In the genomic region with DNA sequence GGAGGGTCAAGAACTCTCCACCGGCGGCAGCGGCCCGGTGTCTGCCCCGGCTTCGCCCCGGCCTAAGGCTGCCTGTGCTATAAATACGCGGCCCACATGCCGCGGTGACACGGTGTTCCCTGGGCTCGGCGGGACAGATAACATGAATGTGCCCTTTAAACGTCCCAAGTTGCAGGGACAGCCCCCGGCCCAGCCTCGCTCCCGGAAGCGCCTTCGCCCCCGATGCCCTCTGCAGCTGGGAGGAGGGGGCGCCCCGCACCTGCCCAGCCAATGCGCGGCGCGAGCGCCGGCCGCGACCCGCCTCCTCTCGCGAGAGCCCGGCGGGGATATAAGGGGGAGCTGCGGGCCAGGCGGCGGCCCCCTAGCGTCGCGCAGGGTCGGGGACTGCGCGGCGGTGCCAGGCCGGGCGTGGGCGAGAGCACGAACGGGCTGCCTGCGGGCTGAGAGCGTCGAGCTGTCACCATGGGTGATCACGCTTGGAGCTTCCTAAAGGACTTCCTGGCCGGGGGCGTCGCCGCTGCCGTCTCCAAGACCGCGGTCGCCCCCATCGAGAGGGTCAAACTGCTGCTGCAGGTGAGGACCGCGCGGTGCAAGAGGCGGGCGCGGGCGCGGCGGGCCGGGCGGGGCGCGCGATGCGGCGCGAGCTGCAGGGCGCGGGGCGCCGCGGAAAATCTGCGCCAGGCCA, we compare ENCODE assay signal across 1 cellular context.
TF ChIP-seq lines count a peak whose summit lies in the region.

A gene (plus strand): TSS at position 356 of the 685 bp plus-strand sequence. CDS start 107 bp downstream, at position 463.

TF ChIP-seq in H1, 55 proteins besides CTCF, POLR2A, EP300 and RAD21 (continued from another document):
- TF ChIP-seq, protein P1, sequence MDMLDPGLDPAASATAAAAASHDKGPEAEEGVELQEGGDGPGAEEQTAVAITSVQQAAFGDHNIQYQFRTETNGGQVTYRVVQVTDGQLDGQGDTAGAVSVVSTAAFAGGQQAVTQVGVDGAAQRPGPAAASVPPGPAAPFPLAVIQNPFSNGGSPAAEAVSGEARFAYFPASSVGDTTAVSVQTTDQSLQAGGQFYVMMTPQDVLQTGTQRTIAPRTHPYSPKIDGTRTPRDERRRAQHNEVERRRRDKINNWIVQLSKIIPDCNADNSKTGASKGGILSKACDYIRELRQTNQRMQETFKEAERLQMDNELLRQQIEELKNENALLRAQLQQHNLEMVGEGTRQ (IDR thresholded peaks at IDR 0.05; ENCODE audit: low read length) = no peak
- TF ChIP-seq EGR1 (IDR thresholded peaks at IDR 0.05; ENCODE audit: borderline replicate concordance, low read depth, low read length) (peak; percentile 92), TAF7 (optimal IDR thresholded peaks at IDR 0.05; ENCODE audit: borderline replicate concordance, low read depth, low read length) (peak; percentile 76), GTF2F1 (IDR thresholded peaks at IDR 0.05; ENCODE audit: borderline replicate concordance, low read depth, low read length) (peak; percentile 44; the same call in 1 of the 2 replicates), POU5F1 (IDR thresholded peaks at IDR 0.05; ENCODE audit: low read depth, low read length) (no peak), SIN3A (conservative IDR thresholded peaks at IDR 0.05 in 1 of 2, IDR thresholded peaks at IDR 0.05 in 1 of 2; ENCODE audit: low read depth in 1 of 2, low read length in 2 of 2) (peak; percentile 34 to 48; a peak in 1 of 4 replicates), PHF8 (conservative IDR thresholded peaks at IDR 0.05; ENCODE audit: low read depth, low read length) (peak; percentile 95), HDAC6 (IDR thresholded peaks at IDR 0.05; ENCODE audit: low read depth, low read length) (no peak), JUN (IDR thresholded peaks at IDR 0.05; ENCODE audit: low read depth, low read length) (no peak), SIRT6 (IDR thresholded peaks at IDR 0.05; ENCODE audit: low read length) (no peak), POLR2AphosphoS5 (IDR thresholded peaks at IDR 0.05; ENCODE audit: low read depth, low read length) (peak; percentile 95), RNF2 (IDR thresholded peaks at IDR 0.05; ENCODE audit: borderline replicate concordance, low read depth, low read length, missing control alignments, poor library complexity, severe bottlenecking) (no peak), KDM4A (IDR thresholded peaks at IDR 0.05; ENCODE audit: low read depth, low read length, severe bottlenecking) (peak; percentile 98), FOSL1 (IDR thresholded peaks at IDR 0.05; ENCODE audit: insufficient read depth, low read depth, low read length) (no peak), NANOG (IDR thresholded peaks at IDR 0.05; ENCODE audit: insufficient read depth, low read depth, low read length, poor library complexity, severe bottlenecking) (no peak), YY1 (IDR thresholded peaks at IDR 0.05; ENCODE audit: low read depth, low read length) (no peak), TEAD4 (IDR thresholded peaks at IDR 0.05; ENCODE audit: low read depth, low read length) (no peak), GABPA (IDR thresholded peaks at IDR 0.05; ENCODE audit: borderline replicate concordance, insufficient read depth, low read length) (no peak), SIX5 (IDR thresholded peaks at IDR 0.05; ENCODE audit: low read depth, low read length) (no peak), EZH2 (IDR thresholded peaks at IDR 0.05; ENCODE audit: low read depth, low read length, severe bottlenecking) (no peak), NRF1 (IDR thresholded peaks at IDR 0.05; ENCODE audit: low read depth, low read length) (no peak), CREB1 (IDR thresholded peaks at IDR 0.05) (0 out of 2 replicates have a peak, but pooled peaks have one; percentile 15), SP2 (IDR thresholded peaks at IDR 0.05; ENCODE audit: low read length) (no peak), SAP30 (IDR thresholded peaks at IDR 0.05; ENCODE audit: insufficient read depth, insufficient replicate concordance, low read length) (no peak), RXRA (IDR thresholded peaks at IDR 0.05; ENCODE audit: insufficient read depth, low read depth, low read length) (no peak), SUZ12 (IDR thresholded peaks at IDR 0.05; ENCODE audit: low read length) (peak; percentile 39; the same call in 1 of the 2 replicates), TCF12 (IDR thresholded peaks at IDR 0.05; ENCODE audit: low read depth, low read length) (0 out of 2 replicates have a peak, but pooled peaks have one; percentile 51), BACH1 (IDR thresholded peaks at IDR 0.05; ENCODE audit: low read length) (peak; percentile 34; the same call in 1 of the 2 replicates), CEBPB (IDR thresholded peaks at IDR 0.05; ENCODE audit: low read depth, low read length) (no peak), RBBP5 (IDR thresholded peaks at IDR 0.05; ENCODE audit: borderline replicate concordance, low read depth, low read length) (no peak; the same call in none of the 2 replicates), JUND (IDR thresholded peaks at IDR 0.05; ENCODE audit: low read length) (no peak), TBP (IDR thresholded peaks at IDR 0.05; ENCODE audit: low read depth, low read length) (peak; percentile 96), SP1 (IDR thresholded peaks at IDR 0.05; ENCODE audit: low read depth, low read length) (0 out of 2 replicates have a peak, but pooled peaks have one; percentile 25), TAF1 (IDR thresholded peaks at IDR 0.05; ENCODE audit: low read depth, low read length) (peak; percentile 88), RFX5 (IDR thresholded peaks at IDR 0.05; ENCODE audit: borderline replicate concordance, low read depth, low read length) (no peak), KDM1A (IDR thresholded peaks at IDR 0.05; ENCODE audit: borderline replicate concordance, low read length) (0 out of 2 replicates have a peak, but pooled peaks have one; percentile 21), KDM5A (IDR thresholded peaks at IDR 0.05; ENCODE audit: low read length) (no peak), MAFK (IDR thresholded peaks at IDR 0.05; ENCODE audit: low read depth, low read length) (no peak)
- TF ChIP-seq, protein P2, sequence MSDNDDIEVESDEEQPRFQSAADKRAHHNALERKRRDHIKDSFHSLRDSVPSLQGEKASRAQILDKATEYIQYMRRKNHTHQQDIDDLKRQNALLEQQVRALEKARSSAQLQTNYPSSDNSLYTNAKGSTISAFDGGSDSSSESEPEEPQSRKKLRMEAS (IDR thresholded peaks at IDR 0.05) = peak; percentile 66; the same call in 1 of the 2 replicates
- TF ChIP-seq, protein P3, sequence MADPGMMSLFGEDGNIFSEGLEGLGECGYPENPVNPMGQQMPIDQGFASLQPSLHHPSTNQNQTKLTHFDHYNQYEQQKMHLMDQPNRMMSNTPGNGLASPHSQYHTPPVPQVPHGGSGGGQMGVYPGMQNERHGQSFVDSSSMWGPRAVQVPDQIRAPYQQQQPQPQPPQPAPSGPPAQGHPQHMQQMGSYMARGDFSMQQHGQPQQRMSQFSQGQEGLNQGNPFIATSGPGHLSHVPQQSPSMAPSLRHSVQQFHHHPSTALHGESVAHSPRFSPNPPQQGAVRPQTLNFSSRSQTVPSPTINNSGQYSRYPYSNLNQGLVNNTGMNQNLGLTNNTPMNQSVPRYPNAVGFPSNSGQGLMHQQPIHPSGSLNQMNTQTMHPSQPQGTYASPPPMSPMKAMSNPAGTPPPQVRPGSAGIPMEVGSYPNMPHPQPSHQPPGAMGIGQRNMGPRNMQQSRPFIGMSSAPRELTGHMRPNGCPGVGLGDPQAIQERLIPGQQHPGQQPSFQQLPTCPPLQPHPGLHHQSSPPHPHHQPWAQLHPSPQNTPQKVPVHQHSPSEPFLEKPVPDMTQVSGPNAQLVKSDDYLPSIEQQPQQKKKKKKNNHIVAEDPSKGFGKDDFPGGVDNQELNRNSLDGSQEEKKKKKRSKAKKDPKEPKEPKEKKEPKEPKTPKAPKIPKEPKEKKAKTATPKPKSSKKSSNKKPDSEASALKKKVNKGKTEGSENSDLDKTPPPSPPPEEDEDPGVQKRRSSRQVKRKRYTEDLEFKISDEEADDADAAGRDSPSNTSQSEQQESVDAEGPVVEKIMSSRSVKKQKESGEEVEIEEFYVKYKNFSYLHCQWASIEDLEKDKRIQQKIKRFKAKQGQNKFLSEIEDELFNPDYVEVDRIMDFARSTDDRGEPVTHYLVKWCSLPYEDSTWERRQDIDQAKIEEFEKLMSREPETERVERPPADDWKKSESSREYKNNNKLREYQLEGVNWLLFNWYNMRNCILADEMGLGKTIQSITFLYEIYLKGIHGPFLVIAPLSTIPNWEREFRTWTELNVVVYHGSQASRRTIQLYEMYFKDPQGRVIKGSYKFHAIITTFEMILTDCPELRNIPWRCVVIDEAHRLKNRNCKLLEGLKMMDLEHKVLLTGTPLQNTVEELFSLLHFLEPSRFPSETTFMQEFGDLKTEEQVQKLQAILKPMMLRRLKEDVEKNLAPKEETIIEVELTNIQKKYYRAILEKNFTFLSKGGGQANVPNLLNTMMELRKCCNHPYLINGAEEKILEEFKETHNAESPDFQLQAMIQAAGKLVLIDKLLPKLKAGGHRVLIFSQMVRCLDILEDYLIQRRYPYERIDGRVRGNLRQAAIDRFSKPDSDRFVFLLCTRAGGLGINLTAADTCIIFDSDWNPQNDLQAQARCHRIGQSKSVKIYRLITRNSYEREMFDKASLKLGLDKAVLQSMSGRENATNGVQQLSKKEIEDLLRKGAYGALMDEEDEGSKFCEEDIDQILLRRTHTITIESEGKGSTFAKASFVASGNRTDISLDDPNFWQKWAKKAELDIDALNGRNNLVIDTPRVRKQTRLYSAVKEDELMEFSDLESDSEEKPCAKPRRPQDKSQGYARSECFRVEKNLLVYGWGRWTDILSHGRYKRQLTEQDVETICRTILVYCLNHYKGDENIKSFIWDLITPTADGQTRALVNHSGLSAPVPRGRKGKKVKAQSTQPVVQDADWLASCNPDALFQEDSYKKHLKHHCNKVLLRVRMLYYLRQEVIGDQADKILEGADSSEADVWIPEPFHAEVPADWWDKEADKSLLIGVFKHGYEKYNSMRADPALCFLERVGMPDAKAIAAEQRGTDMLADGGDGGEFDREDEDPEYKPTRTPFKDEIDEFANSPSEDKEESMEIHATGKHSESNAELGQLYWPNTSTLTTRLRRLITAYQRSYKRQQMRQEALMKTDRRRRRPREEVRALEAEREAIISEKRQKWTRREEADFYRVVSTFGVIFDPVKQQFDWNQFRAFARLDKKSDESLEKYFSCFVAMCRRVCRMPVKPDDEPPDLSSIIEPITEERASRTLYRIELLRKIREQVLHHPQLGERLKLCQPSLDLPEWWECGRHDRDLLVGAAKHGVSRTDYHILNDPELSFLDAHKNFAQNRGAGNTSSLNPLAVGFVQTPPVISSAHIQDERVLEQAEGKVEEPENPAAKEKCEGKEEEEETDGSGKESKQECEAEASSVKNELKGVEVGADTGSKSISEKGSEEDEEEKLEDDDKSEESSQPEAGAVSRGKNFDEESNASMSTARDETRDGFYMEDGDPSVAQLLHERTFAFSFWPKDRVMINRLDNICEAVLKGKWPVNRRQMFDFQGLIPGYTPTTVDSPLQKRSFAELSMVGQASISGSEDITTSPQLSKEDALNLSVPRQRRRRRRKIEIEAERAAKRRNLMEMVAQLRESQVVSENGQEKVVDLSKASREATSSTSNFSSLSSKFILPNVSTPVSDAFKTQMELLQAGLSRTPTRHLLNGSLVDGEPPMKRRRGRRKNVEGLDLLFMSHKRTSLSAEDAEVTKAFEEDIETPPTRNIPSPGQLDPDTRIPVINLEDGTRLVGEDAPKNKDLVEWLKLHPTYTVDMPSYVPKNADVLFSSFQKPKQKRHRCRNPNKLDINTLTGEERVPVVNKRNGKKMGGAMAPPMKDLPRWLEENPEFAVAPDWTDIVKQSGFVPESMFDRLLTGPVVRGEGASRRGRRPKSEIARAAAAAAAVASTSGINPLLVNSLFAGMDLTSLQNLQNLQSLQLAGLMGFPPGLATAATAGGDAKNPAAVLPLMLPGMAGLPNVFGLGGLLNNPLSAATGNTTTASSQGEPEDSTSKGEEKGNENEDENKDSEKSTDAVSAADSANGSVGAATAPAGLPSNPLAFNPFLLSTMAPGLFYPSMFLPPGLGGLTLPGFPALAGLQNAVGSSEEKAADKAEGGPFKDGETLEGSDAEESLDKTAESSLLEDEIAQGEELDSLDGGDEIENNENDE (IDR thresholded peaks at IDR 0.05; ENCODE audit: insufficient replicate concordance, low read length) = no peak
- TF ChIP-seq, protein P4, sequence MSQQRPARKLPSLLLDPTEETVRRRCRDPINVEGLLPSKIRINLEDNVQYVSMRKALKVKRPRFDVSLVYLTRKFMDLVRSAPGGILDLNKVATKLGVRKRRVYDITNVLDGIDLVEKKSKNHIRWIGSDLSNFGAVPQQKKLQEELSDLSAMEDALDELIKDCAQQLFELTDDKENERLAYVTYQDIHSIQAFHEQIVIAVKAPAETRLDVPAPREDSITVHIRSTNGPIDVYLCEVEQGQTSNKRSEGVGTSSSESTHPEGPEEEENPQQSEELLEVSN (IDR thresholded peaks at IDR 0.05) = peak; percentile 69
- TF ChIP-seq, protein P5, sequence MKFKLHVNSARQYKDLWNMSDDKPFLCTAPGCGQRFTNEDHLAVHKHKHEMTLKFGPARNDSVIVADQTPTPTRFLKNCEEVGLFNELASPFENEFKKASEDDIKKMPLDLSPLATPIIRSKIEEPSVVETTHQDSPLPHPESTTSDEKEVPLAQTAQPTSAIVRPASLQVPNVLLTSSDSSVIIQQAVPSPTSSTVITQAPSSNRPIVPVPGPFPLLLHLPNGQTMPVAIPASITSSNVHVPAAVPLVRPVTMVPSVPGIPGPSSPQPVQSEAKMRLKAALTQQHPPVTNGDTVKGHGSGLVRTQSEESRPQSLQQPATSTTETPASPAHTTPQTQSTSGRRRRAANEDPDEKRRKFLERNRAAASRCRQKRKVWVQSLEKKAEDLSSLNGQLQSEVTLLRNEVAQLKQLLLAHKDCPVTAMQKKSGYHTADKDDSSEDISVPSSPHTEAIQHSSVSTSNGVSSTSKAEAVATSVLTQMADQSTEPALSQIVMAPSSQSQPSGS (IDR thresholded peaks at IDR 0.05; ENCODE audit: low read length) = peak; percentile 27; the same call in 1 of the 2 replicates
TF ChIP-seq in H1: peak in this region for 22.
